ENCODE assay signal across 15 cellular contexts in genomic region chr11:69493931-69494821, GRCh38. TPM values are rescaled to one million over a fixed set of nuclear protein-coding genes. Genes with fewer than 3 reads are reported as not detected.
"Had no signal": no experiment of that assay in that cellular context is flagged by ENCODE, and none has a peak within 500 bp of the region (broad histone marks: within the 10 kb centered on the region; RNA-seq: fewer than 3 reads in every experiment).

No MANE protein-coding gene starts in this region.

- DNase-seq: activated CD4-positive, alpha-beta T cell treated with anti-CD3 and anti-CD28 coated beads for 48 hours; activated CD8-positive, alpha-beta memory T cell treated with anti-CD3 and anti-CD28 coated beads, Interleukin-2, amount 50 U/mL, for 48 hours; activated CD8-positive, alpha-beta T cell treated with anti-CD3 and anti-CD28 coated beads, Interleukin-2, amount 10 ng/mL, durations not matched to agents 7 days and 5 days; activated naive CD4-positive, alpha-beta T cell treated with anti-CD3 and anti-CD28 coated beads for 36 hours; central memory CD4-positive, alpha-beta T cell; immature natural killer cell; left colon; stimulated activated CD4-positive, alpha-beta T cell treated with anti-CD3 and anti-CD28 coated beads, Interleukin-2, amount 100 ng/mL, for 24 hours; stimulated activated naive CD4-positive, alpha-beta T cell; T-cell had no signal

- ATAC-seq: activated CD8-positive, alpha-beta T cell treated with anti-CD3 and anti-CD28 coated beads, Interleukin-2, amount 10 ng/mL, durations not matched to agents 7 days and 5 days; esophagus mucosa; left colon; sciatic nerve; T-cell; WTC11 had no signal

RNA-seq across cellular contexts. Expression of gene LINC01488, which starts 12.7 kb away (rescaled TPM):
- total RNA-seq: activated CD8-positive, alpha-beta T cell treated with anti-CD3 and anti-CD28 coated beads, Interleukin-2, amount 10 ng/mL, durations not matched to agents 7 days and 5 days; activated naive CD4-positive, alpha-beta T cell treated with anti-CD3 and anti-CD28 coated beads for 36 hours; esophagus mucosa; left colon; mesenteric fat pad; sciatic nerve; T-cell; WTC11 had no signal
- polyA plus RNA-seq: immature natural killer cell, neural cell had no signal
